ENCODE assay signal across 25 cellular contexts in the genomic region with DNA sequence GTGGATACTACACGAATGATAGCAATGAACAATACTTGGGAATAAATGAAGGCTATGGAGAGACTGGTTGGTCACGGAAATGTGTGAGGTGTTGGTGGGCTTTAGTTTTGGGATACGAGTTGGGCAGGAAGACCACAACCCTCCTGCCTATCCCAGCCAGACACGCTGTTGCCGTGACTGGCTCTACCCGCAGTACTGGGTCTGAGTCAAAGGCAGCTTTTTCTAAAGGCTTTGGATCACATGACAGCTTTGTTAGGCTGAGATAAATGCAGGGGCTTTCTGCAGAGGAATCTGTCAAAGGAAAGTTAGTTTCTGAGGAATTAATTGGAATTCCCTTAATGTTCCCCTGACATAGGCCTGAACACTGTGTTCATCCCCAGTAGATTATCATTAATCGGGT.
"Had no signal": no experiment of that assay in that cellular context is flagged by ENCODE, and none has a peak within 500 bp of the region (broad histone marks: within the 10 kb centered on the region; RNA-seq: fewer than 3 reads in every experiment).

No MANE protein-coding gene starts in this region.

- H3K36me3 ChIP-seq: breast epithelium, Peyer's patch, SJCRH30 had no signal

- H3K9me3 ChIP-seq: breast epithelium, Peyer's patch, SJCRH30, SK-N-SH had no signal

- H3K36me3 Mint-ChIP-seq: activated CD8-positive, alpha-beta memory T cell treated with anti-CD3 and anti-CD28 coated beads, Interleukin-2, amount 10 ng/mL, durations not matched to agents 7 days and 5 days; activated naive CD4-positive, alpha-beta T cell treated with anti-CD3 and anti-CD28 coated beads, Interleukin-2, amount 50 U/mL, for 24 hours had no signal

- H3K9ac ChIP-seq: SK-N-SH had no signal

- H3K27ac ChIP-seq: breast epithelium, Peyer's patch, RWPE1, SJCRH30, VCaP had no signal

- H3K4me3 ChIP-seq: breast epithelium, Peyer's patch, SJCRH30 had no signal

- DNase-seq: activated CD4-positive, alpha-beta T cell treated with anti-CD3 and anti-CD28 coated beads for 4 hours; activated CD4-positive, alpha-beta T cell treated with anti-CD3 and anti-CD28 coated beads, Interleukin-2, amount 50 U/mL, for 4 hours; activated CD8-positive, alpha-beta memory T cell treated with anti-CD3 and anti-CD28 coated beads, Interleukin-2, amount 10 ng/mL, durations not matched to agents 7 days and 5 days; activated effector memory CD4-positive, alpha-beta T cell treated with Interleukin-2 at 50 U/mL for 16 hours; activated naive CD4-positive, alpha-beta T cell; activated T-cell treated with anti-CD3 and anti-CD28 coated beads, Interleukin-2, amount 50 U/mL, for 24 hours; aorta; caudate nucleus; NCI-H1092; NCI-H1417; NCI-H1930; NCI-H2171 treated with DMSO at 0.1 percent for 48 hours; NCI-H226; NCI-H526 treated with DMSO at 0.1 percent for 48 hours; Peyer's patch; Right ventricle myocardium superior; SJCRH30; SK-N-SH; T-helper 1 cell had no signal

- H3K4me3 Mint-ChIP-seq: activated CD8-positive, alpha-beta memory T cell treated with anti-CD3 and anti-CD28 coated beads, Interleukin-2, amount 10 ng/mL, durations not matched to agents 7 days and 5 days; activated naive CD4-positive, alpha-beta T cell treated with anti-CD3 and anti-CD28 coated beads, Interleukin-2, amount 50 U/mL, for 24 hours; activated T-cell treated with anti-CD3 and anti-CD28 coated beads, Interleukin-2, amount 50 U/mL, for 24 hours; activated T-helper 1 cell treated with anti-CD3 and anti-CD28 coated beads, Interleukin-12 subunit alpha, Interleukin-12 subunit beta, Interleukin-2, Interleukin-4 antibody, amounts not matched to agents 30 ng/mL and 10 ng/mL and 1 ng/mL, durations not matched to agents 14 hours and 24 hours and 36 hours had no signal

- H3K27me3 ChIP-seq: breast epithelium, Peyer's patch, SJCRH30 had no signal

- H3K27me3 Mint-ChIP-seq: activated CD8-positive, alpha-beta memory T cell treated with anti-CD3 and anti-CD28 coated beads, Interleukin-2, amount 10 ng/mL, durations not matched to agents 7 days and 5 days; activated naive CD4-positive, alpha-beta T cell treated with anti-CD3 and anti-CD28 coated beads, Interleukin-2, amount 50 U/mL, for 24 hours; activated T-cell treated with anti-CD3 and anti-CD28 coated beads, Interleukin-2, amount 50 U/mL, for 24 hours had no signal

- ATAC-seq: activated CD4-positive, CD25-positive, alpha-beta regulatory T cell treated with anti-CD3 and anti-CD28 coated beads, Interleukin-2, amount 50 U/mL, for 24 hours; activated CD8-positive, alpha-beta memory T cell treated with anti-CD3 and anti-CD28 coated beads, Interleukin-2, amount 10 ng/mL, durations not matched to agents 7 days and 5 days had no signal

- H3K4me1 ChIP-seq: breast epithelium, Peyer's patch, SJCRH30 had no signal

- H3K4me2 ChIP-seq: SK-N-SH had no signal

- H3K27ac Mint-ChIP-seq: activated CD8-positive, alpha-beta memory T cell treated with anti-CD3 and anti-CD28 coated beads, Interleukin-2, amount 10 ng/mL, durations not matched to agents 7 days and 5 days; activated naive CD4-positive, alpha-beta T cell treated with anti-CD3 and anti-CD28 coated beads, Interleukin-2, amount 50 U/mL, for 24 hours; activated T-cell treated with anti-CD3 and anti-CD28 coated beads, Interleukin-2, amount 50 U/mL, for 24 hours; activated T-helper 1 cell treated with anti-CD3 and anti-CD28 coated beads, Interleukin-12 subunit alpha, Interleukin-12 subunit beta, Interleukin-2, Interleukin-4 antibody, amounts not matched to agents 30 ng/mL and 10 ng/mL and 1 ng/mL, durations not matched to agents 14 hours and 24 hours and 36 hours had no signal

- H3K4me1 Mint-ChIP-seq: activated CD8-positive, alpha-beta memory T cell treated with anti-CD3 and anti-CD28 coated beads, Interleukin-2, amount 10 ng/mL, durations not matched to agents 7 days and 5 days; activated naive CD4-positive, alpha-beta T cell treated with anti-CD3 and anti-CD28 coated beads, Interleukin-2, amount 50 U/mL, for 24 hours had no signal
